Comparison of ENCODE assay signal across 9 cellular contexts in genomic region chr2:231765496-231765929, GRCh38. TPM values are rescaled to one million over a fixed set of nuclear protein-coding genes. Genes with fewer than 3 reads are reported as not detected.
DNase-seq lines count a peak whose midpoint lies in the region; ATAC-seq and FAIRE-seq lines count a peak whose summit lies in the region.
"Had no signal": no experiment of that assay in that cellular context is flagged by ENCODE, and none has a peak within 500 bp of the region (broad histone marks: within the 10 kb centered on the region; RNA-seq: fewer than 3 reads in every experiment).

No MANE protein-coding gene starts in this region.

- H3K4ac ChIP-seq in mesendoderm (ENCODE audit: low read depth, low read length): no peak overlapping the region

- no peaks in the 10 kb centered on the region for H3K27me3 Mint-ChIP-seq in T-helper 2 cell treated with Interferon-gamma antibody and Interleukin-4, amounts not matched to agents 5 μg/mL and 100 μg/mL, for 36 hours (ENCODE audit: low read depth)
- no peaks in the 10 kb centered on the region for H3K27me3 Mint-ChIP-seq in naive thymus-derived CD8-positive, alpha-beta T cell

- no peaks in the 10 kb centered on the region for H3K4me1 ChIP-seq in mesendoderm (ENCODE audit: control insufficient read depth, low read depth, low read length)
- H3K4me1 ChIP-seq: suprapubic skin had no signal

- no peak overlapping the region for H3K27ac ChIP-seq in mesendoderm (ENCODE audit: low read depth, low read length)
- H3K27ac ChIP-seq: suprapubic skin had no signal

- H2AK5ac ChIP-seq in mesendoderm (ENCODE audit: low read length): no peak overlapping the region

- FAIRE-seq in GM18507 (lab: Jason Lieb, UNC): peak; percentile 56

- H2BK120ac ChIP-seq in mesendoderm (ENCODE audit: low read depth, low read length): no peak overlapping the region

- POLR2A ChIA-PET in naive thymus-derived CD8-positive, alpha-beta T cell (lab: Charles Lee): no interaction called here

- H3K9me3 Mint-ChIP-seq in T-helper 2 cell treated with Interferon-gamma antibody and Interleukin-4, amounts not matched to agents 5 μg/mL and 100 μg/mL, for 36 hours: no peaks in the 10 kb centered on the region
- no peaks in the 10 kb centered on the region for H3K9me3 Mint-ChIP-seq in naive thymus-derived CD8-positive, alpha-beta T cell

- H4K5ac ChIP-seq in mesendoderm (ENCODE audit: low read length): no peak overlapping the region

- H3K18ac ChIP-seq in mesendoderm (ENCODE audit: low read length): no peak overlapping the region

- no peak overlapping the region for H3K23ac ChIP-seq in mesendoderm (ENCODE audit: low read length)

- peak; percentile 43 for ATAC-seq in GM21786 (IDR thresholded peaks at IDR 0.05; ENCODE audit: unreplicated experiment)
- ATAC-seq in naive thymus-derived CD8-positive, alpha-beta T cell: peak in 1 of 2 donors; percentile 35

- no peaks in the 10 kb centered on the region for H3K79me1 ChIP-seq in mesendoderm (ENCODE audit: low read length)

- no peaks in the 10 kb centered on the region for H3K27me3 ChIP-seq in mesendoderm (ENCODE audit: insufficient read depth, low read length, poor library complexity)
- H3K27me3 ChIP-seq: suprapubic skin had no signal

- no peak overlapping the region for H3K4me3 Mint-ChIP-seq in T-helper 2 cell treated with Interferon-gamma antibody and Interleukin-4, amounts not matched to agents 5 μg/mL and 100 μg/mL, for 36 hours
- peak overlapping the region in 1 of 10 donors; percentile 11 for H3K4me3 Mint-ChIP-seq in naive thymus-derived CD8-positive, alpha-beta T cell

- H2BK5ac ChIP-seq in mesendoderm (ENCODE audit: low read length): no peak overlapping the region

- H3K36me3 ChIP-seq in mesendoderm (ENCODE audit: control insufficient read depth, insufficient read depth, low read length): no peaks in the 10 kb centered on the region
- H3K36me3 ChIP-seq: suprapubic skin had no signal

- H3K27ac Mint-ChIP-seq in T-helper 2 cell treated with Interferon-gamma antibody and Interleukin-4, amounts not matched to agents 5 μg/mL and 100 μg/mL, for 36 hours: peak overlapping the region; percentile 21
- H3K27ac Mint-ChIP-seq in naive thymus-derived CD8-positive, alpha-beta T cell: peak overlapping the region in 9 of 10 donors; percentile 1 to 80 (median 32)

- no peaks in the 10 kb centered on the region for H3K36me3 Mint-ChIP-seq in T-helper 2 cell treated with Interferon-gamma antibody and Interleukin-4, amounts not matched to agents 5 μg/mL and 100 μg/mL, for 36 hours (ENCODE audit: low read depth)
- H3K36me3 Mint-ChIP-seq in naive thymus-derived CD8-positive, alpha-beta T cell: peaks cover 0 to 6% (median 0%) of the 10 kb centered on the region in 3 donors

- peaks cover 33% of the 10 kb centered on the region for H3K4me1 Mint-ChIP-seq in T-helper 2 cell treated with Interferon-gamma antibody and Interleukin-4, amounts not matched to agents 5 μg/mL and 100 μg/mL, for 36 hours (ENCODE audit: low read depth)
- H3K4me1 Mint-ChIP-seq in naive thymus-derived CD8-positive, alpha-beta T cell: peaks cover 12 to 26% (median 17%) of the 10 kb centered on the region in 4 donors

- H3K9ac ChIP-seq in mesendoderm (ENCODE audit: low read length): no peak overlapping the region

- no peak overlapping the region for H3K4me2 ChIP-seq in mesendoderm (ENCODE audit: low read length)

- DNase-seq in GM18507 (ENCODE audit: extremely low spot score, insufficient read length, low read depth): no peak
- DNase-seq in T-helper 2 cell treated with Interferon-gamma antibody and Interleukin-4, amounts not matched to agents 5 μg/mL and 100 μg/mL, for 36 hours (ENCODE audit: low spot score): no peak
- no peak for DNase-seq in naive thymus-derived CD8-positive, alpha-beta T cell
- no peak for DNase-seq in activated CD4-positive, CD25-positive, alpha-beta regulatory T cell treated with anti-CD3 and anti-CD28 coated beads, Interleukin-2, amount 50 U/mL, for 72 hours
- no peak for DNase-seq in mesendoderm
- no peak for DNase-seq in occipital lobe (lab: John Stamatoyannopoulos, UW)
- DNase-seq: activated gamma-delta T cell had no signal

- no peak overlapping the region for H4K8ac ChIP-seq in mesendoderm (ENCODE audit: low read depth, low read length)

- H3K79me2 ChIP-seq in mesendoderm (ENCODE audit: control insufficient read depth, insufficient read depth, low read length): no peaks in the 10 kb centered on the region

- H2BK15ac ChIP-seq in mesendoderm (replicated peaks; ENCODE audit: low read depth): no peak overlapping the region

- no peak overlapping the region for H3K56ac ChIP-seq in mesendoderm (ENCODE audit: low read length)

- H3K4me3 ChIP-seq in mesendoderm (ENCODE audit: low read length): no peak overlapping the region
- H3K4me3 ChIP-seq: suprapubic skin had no signal

RNA-seq across cellular contexts. Expression of gene PDE6D, which starts 15.6 kb away (rescaled TPM):
- total RNA-seq in naive thymus-derived CD8-positive, alpha-beta T cell: 10 to 100 TPM; 24.7 to 30.6 TPM
- 10 to 100 TPM; 47.9 to 59.5 (median 51.4) TPM for polyA plus RNA-seq in naive thymus-derived CD8-positive, alpha-beta T cell
- 19.2 TPM for polyA plus RNA-seq in mesendoderm (2013, experiment 1 of 2)
- polyA plus RNA-seq in mesendoderm (2013, experiment 2 of 2): 19.9 TPM
- 25.4 TPM for total RNA-seq in occipital lobe

RNA-seq across cellular contexts. Expression of gene COPS7B, which starts 20.7 kb away (rescaled TPM):
- total RNA-seq in naive thymus-derived CD8-positive, alpha-beta T cell: 10 to 100 TPM; 55.8 to 57.7 TPM
- 10 to 100 TPM; 30.0 to 41.0 (median 32.6) TPM for polyA plus RNA-seq in naive thymus-derived CD8-positive, alpha-beta T cell
- 46.4 TPM for polyA plus RNA-seq in mesendoderm (2013, experiment 1 of 2)
- 47.1 TPM for polyA plus RNA-seq in mesendoderm (2013, experiment 2 of 2)
- 22.3 TPM for total RNA-seq in occipital lobe

RNA-seq across cellular contexts. Expression of gene PTMA, which starts 57.2 kb away (rescaled TPM):
- total RNA-seq in naive thymus-derived CD8-positive, alpha-beta T cell: 1,000 to 10,000 TPM; 1,008 to 1,051 TPM
- 1,000 to 10,000 TPM; 1,851 to 2,224 (median 2,052) TPM for polyA plus RNA-seq in naive thymus-derived CD8-positive, alpha-beta T cell
- polyA plus RNA-seq in mesendoderm (2013, experiment 1 of 2): 4,557 TPM
- 4,676 TPM for polyA plus RNA-seq in mesendoderm (2013, experiment 2 of 2)
- 647 TPM for total RNA-seq in occipital lobe
